In the genomic region with DNA sequence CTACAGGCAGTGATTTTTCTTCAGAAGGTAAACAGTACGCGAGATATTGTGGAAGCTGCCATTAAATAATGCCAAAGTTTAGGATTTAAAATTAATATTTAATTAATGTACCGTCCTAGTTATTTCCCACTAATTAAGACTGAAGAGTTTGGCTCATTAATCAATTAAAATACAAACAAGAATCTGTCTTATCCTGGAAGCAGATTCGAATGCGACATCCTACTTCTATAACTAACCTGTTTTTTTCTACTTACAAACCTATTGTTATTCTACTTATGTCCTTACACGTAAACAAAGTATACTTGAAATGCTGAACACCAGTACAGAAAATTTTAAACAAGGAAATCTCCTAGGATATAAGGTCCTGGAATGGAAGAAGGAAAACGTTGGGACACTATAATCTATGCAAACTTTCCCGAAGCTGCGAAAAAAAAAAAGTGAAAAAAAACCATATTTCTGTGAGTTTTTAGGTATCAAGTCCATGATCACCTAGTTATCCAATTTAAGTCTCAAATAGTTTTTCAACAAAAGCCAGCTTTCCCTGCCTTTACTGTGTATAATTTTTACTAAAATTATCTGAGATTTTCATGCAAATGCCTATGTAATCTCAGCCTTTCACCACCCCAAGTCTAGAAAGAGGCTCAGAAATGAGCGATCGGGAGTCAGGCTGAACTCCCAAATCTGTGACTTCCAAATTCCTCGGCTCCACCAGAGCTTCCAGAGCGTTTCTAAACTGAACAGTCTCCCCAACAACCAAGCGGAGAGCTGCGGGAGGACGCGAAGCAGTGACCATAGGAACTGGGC, we compare ENCODE assay signal across 8 cellular contexts. TPM values are rescaled to one million over a fixed set of nuclear protein-coding genes. Genes with fewer than 3 reads are reported as not detected.
DNase-seq lines count a peak whose midpoint lies in the region; ATAC-seq and TF ChIP-seq lines count a peak whose summit lies in the region.

No MANE protein-coding gene starts in this region.

- H3K9me3 ChIP-seq in stomach, result no peaks in the 10 kb centered on the region

- peaks cover 10 to 11% (median 10%) of the 10 kb centered on the region in 3 donors for H3K27me3 Mint-ChIP-seq in immature natural killer cell (ENCODE audit: low read depth in 3 of 3)

- H3K9me3 Mint-ChIP-seq in activated naive CD4-positive, alpha-beta T cell treated with anti-CD3 and anti-CD28 coated beads, Interleukin-2, amount 50 U/mL, for 72 hours, result peaks cover 0 to 6% of the 10 kb centered on the region in 2 donors
- H3K9me3 Mint-ChIP-seq in immature natural killer cell, result peaks cover 0 to 2% (median 0%) of the 10 kb centered on the region in 6 donors

- no peaks in the 10 kb centered on the region for H3K27me3 ChIP-seq in stomach

- peak overlapping the region; percentile 88 to 96 (median 93) for H3K27ac ChIP-seq in stomach

- TF ChIP-seq POLR2A in stomach (IDR thresholded peaks at IDR 0.05), result no peak

- peaks cover 12 to 26% of the 10 kb centered on the region in 2 donors for H3K4me1 Mint-ChIP-seq in immature natural killer cell

- ATAC-seq in activated naive CD4-positive, alpha-beta T cell treated with anti-CD3 and anti-CD28 coated beads, Interleukin-2, amount 50 U/mL, for 72 hours, result no peak
- no peak for ATAC-seq in GM18868 (IDR thresholded peaks at IDR 0.05; ENCODE audit: unreplicated experiment)

- no peak for TF ChIP-seq CTCF in stomach (IDR thresholded peaks at IDR 0.05)

- no peaks in the 10 kb centered on the region for H3K36me3 ChIP-seq in stomach

- peaks cover 4 to 20% (median 18%) of the 10 kb centered on the region in 4 donors for H3K4me1 ChIP-seq in stomach

- DNase-seq in NCI-H2227 treated with DMSO at 0.1 percent for 48 hours (lab: John Stamatoyannopoulos, UW), result peak; percentile 80
- DNase-seq in NCI-H2227 (lab: John Stamatoyannopoulos, UW; ENCODE audit: unreplicated experiment), result no peak
- DNase-seq in activated naive CD4-positive, alpha-beta T cell treated with anti-CD3 and anti-CD28 coated beads, Interleukin-2, amount 50 U/mL, for 72 hours (ENCODE audit: low spot score in 2 of 2), result no peak
- DNase-seq in immature natural killer cell, result no peak
- no peak for DNase-seq in stomach
- DNase-seq in RPMI8226, result no peak
- no peak for DNase-seq in NCI-H2029 treated with DMSO at 0.1 percent for 48 hours (lab: John Stamatoyannopoulos, UW)

- intact Hi-C loops in stomach (cut with DNase I; ENCODE audit: low total_unique reads), result no loop called here

- H3K27ac Mint-ChIP-seq in activated naive CD4-positive, alpha-beta T cell treated with anti-CD3 and anti-CD28 coated beads, Interleukin-2, amount 50 U/mL, for 72 hours, result peak overlapping the region; percentile 80 to 89
- H3K27ac Mint-ChIP-seq in immature natural killer cell, result peak overlapping the region; percentile 95 to 98 (median 96)

- TF ChIP-seq EP300 in stomach (IDR thresholded peaks at IDR 0.05), result no peak

- WGBS in stomach, 5 donors, result 13 to 18% (median 14%) methylated on average over 16 to 17 of the region's 17 CpGs

- peaks cover 0 to 14% of the 10 kb centered on the region in 2 donors for H3K36me3 Mint-ChIP-seq in activated naive CD4-positive, alpha-beta T cell treated with anti-CD3 and anti-CD28 coated beads, Interleukin-2, amount 50 U/mL, for 72 hours
- H3K36me3 Mint-ChIP-seq in immature natural killer cell, result peaks cover 0 to 4% (median 0%) of the 10 kb centered on the region in 3 donors

- peak overlapping the region; percentile 61 to 86 (median 76) for H3K4me3 ChIP-seq in stomach

- peak overlapping the region; percentile 92 to 98 (median 96) for H3K4me3 Mint-ChIP-seq in immature natural killer cell

RNA-seq across cellular contexts. Expression of gene C2orf15, which starts 1.2 kb away (rescaled TPM):
- 1 to 10 TPM; 2.1 to 4.9 TPM for total RNA-seq in activated naive CD4-positive, alpha-beta T cell treated with anti-CD3 and anti-CD28 coated beads, Interleukin-2, amount 50 U/mL, for 72 hours
- 1 to 10 TPM in 2 of 3 donors, under 1 TPM in 1; 0.80 to 3.4 (median 2.4) TPM for polyA plus RNA-seq in immature natural killer cell
- 1 to 10 TPM in 3 of 5 donors, not detected in 2; 1.8 to 5.9 (median 5.1) TPM for total RNA-seq in stomach
- polyA plus RNA-seq in stomach, result 1 to 10 TPM; 1.5 to 3.4 (median 2.4) TPM

RNA-seq across cellular contexts. Expression of gene TSGA10, which starts 14.5 kb away (rescaled TPM):
- 1 to 10 TPM; 5.2 to 8.0 TPM for total RNA-seq in activated naive CD4-positive, alpha-beta T cell treated with anti-CD3 and anti-CD28 coated beads, Interleukin-2, amount 50 U/mL, for 72 hours
- polyA plus RNA-seq in immature natural killer cell (10 to 100 TPM in 2 of 3 donors, 1 to 10 TPM in 1; 7.9 to 15.9 (median 11.0) TPM), stomach (1 to 10 TPM; 1.3 to 5.8 (median 1.8) TPM)
- 10 to 100 TPM in 3 of 5 donors, 1 to 10 TPM in 2; 3.8 to 19.3 (median 10.3) TPM for total RNA-seq in stomach

RNA-seq across cellular contexts. Expression of gene LIPT1, which starts 14.5 kb away (rescaled TPM):
- total RNA-seq in activated naive CD4-positive, alpha-beta T cell treated with anti-CD3 and anti-CD28 coated beads, Interleukin-2, amount 50 U/mL, for 72 hours, result 1 to 10 TPM; 3.5 to 6.9 TPM
- 10 to 100 TPM; 11.6 to 21.3 (median 20.7) TPM for polyA plus RNA-seq in immature natural killer cell
- 10 to 100 TPM in 3 of 5 donors, 1 to 10 TPM in 2; 4.5 to 31.7 (median 11.0) TPM for total RNA-seq in stomach
- 10 to 100 TPM in 2 of 3 donors, 1 to 10 TPM in 1; 8.0 to 12.7 (median 11.5) TPM for polyA plus RNA-seq in stomach

RNA-seq across cellular contexts. Expression of gene MITD1, which starts 40.6 kb away (rescaled TPM):
- 100 to 1,000 TPM in 1 of 2 donors, 10 to 100 TPM in 1; 71.5 to 107 TPM for total RNA-seq in activated naive CD4-positive, alpha-beta T cell treated with anti-CD3 and anti-CD28 coated beads, Interleukin-2, amount 50 U/mL, for 72 hours
- polyA plus RNA-seq in immature natural killer cell, result 10 to 100 TPM; 29.5 to 53.3 (median 30.4) TPM
- total RNA-seq in stomach, result 100 to 1,000 TPM in 1 of 5 donors, 10 to 100 TPM in 3, 1 to 10 TPM in 1; 2.0 to 132 (median 37.9) TPM
- 10 to 100 TPM; 22.4 to 48.8 (median 29.0) TPM for polyA plus RNA-seq in stomach

RNA-seq across cellular contexts. Expression of gene MRPL30, which starts 40.7 kb away (rescaled TPM):
- total RNA-seq in activated naive CD4-positive, alpha-beta T cell treated with anti-CD3 and anti-CD28 coated beads, Interleukin-2, amount 50 U/mL, for 72 hours, result 10 to 100 TPM; 27.9 to 48.5 TPM
- polyA plus RNA-seq in immature natural killer cell (10 to 100 TPM; 18.0 to 20.5 (median 18.3) TPM), stomach (10 to 100 TPM; 20.7 to 24.7 (median 21.4) TPM)
- 10 to 100 TPM in 4 of 5 donors, 1 to 10 TPM in 1; 1.4 to 97.4 (median 38.4) TPM for total RNA-seq in stomach
